Comparison of ENCODE assay signal across 18 cellular contexts in genomic region chr10:102691701-102692100, GRCh38.
"Had no signal": no experiment of that assay in that cellular context is flagged by ENCODE, and none has a peak within 500 bp of the region (broad histone marks: within the 10 kb centered on the region; RNA-seq: fewer than 3 reads in every experiment).

No MANE protein-coding gene starts in this region.

- H3K9me3 Mint-ChIP-seq: activated T-helper 2 cell treated with anti-CD3 and anti-CD28 coated beads, Interferon-gamma antibody, Interleukin-2, Interleukin-4, amounts not matched to agents 10 μg/mL and 5 μg/mL and 100 μg/mL, durations not matched to agents 14 hours and 24 hours and 36 hours; central memory CD8-positive, alpha-beta T cell; nephron had no signal

- H3K27ac Mint-ChIP-seq: activated T-helper 2 cell treated with anti-CD3 and anti-CD28 coated beads, Interferon-gamma antibody, Interleukin-2, Interleukin-4, amounts not matched to agents 10 μg/mL and 5 μg/mL and 100 μg/mL, durations not matched to agents 14 hours and 24 hours and 36 hours; nephron had no signal

- H3K27me3 Mint-ChIP-seq: central memory CD8-positive, alpha-beta T cell had no signal

- H3K27me3 ChIP-seq: adrenal gland, body of pancreas, transverse colon, vagina had no signal

- H3K4me1 ChIP-seq: adrenal gland, body of pancreas, transverse colon, vagina had no signal

- H3K4me1 Mint-ChIP-seq: central memory CD8-positive, alpha-beta T cell; nephron had no signal

- H3K27ac ChIP-seq: adrenal gland, body of pancreas, transverse colon, vagina had no signal

- H3K4me3 ChIP-seq: adrenal gland, body of pancreas, skin epidermis, transverse colon, vagina had no signal

- H3K4me3 Mint-ChIP-seq: central memory CD8-positive, alpha-beta T cell; nephron had no signal

- DNase-seq: activated CD4-positive, alpha-beta T cell treated with anti-CD3 and anti-CD28 coated beads for 1 hour; activated CD4-positive, alpha-beta T cell treated with anti-CD3 and anti-CD28 coated beads, Interleukin-2, amount 50 U/mL, for 48 hours; activated naive CD4-positive, alpha-beta T cell treated with anti-CD3 and anti-CD28 coated beads, Interleukin-2, amount 50 U/mL, for 16 hours; adrenal gland; body of pancreas; cortex of kidney; effector CD4-positive, alpha-beta T cell; kidney; left ventricle myocardium superior; stimulated activated CD4-positive, alpha-beta T cell treated with anti-CD3 and anti-CD28 coated beads, Interleukin-4, amount 100 ng/mL, for 4 hours; stimulated activated CD8-positive, alpha-beta memory T cell treated with anti-CD3 and anti-CD28 coated beads, Interleukin-4, amount 100 ng/mL, for 48 hours; stimulated activated naive CD8-positive, alpha-beta T cell treated with anti-CD3 and anti-CD28 coated beads, Interleukin-15, Interleukin-2, amounts not matched to agents 100 U/mL and 50 U/mL, for 24 hours; transverse colon had no signal

- ATAC-seq: body of pancreas; left ventricle myocardium superior; stimulated activated naive CD8-positive, alpha-beta T cell treated with anti-CD3 and anti-CD28 coated beads, Interleukin-15, Interleukin-2, amounts not matched to agents 100 U/mL and 50 U/mL, for 24 hours had no signal

- H3K36me3 ChIP-seq: adrenal gland had no signal

- H3K9me3 ChIP-seq: adrenal gland, body of pancreas, transverse colon, vagina had no signal
